Comparison of ENCODE assay signal across 8 cellular contexts in the genomic region with DNA sequence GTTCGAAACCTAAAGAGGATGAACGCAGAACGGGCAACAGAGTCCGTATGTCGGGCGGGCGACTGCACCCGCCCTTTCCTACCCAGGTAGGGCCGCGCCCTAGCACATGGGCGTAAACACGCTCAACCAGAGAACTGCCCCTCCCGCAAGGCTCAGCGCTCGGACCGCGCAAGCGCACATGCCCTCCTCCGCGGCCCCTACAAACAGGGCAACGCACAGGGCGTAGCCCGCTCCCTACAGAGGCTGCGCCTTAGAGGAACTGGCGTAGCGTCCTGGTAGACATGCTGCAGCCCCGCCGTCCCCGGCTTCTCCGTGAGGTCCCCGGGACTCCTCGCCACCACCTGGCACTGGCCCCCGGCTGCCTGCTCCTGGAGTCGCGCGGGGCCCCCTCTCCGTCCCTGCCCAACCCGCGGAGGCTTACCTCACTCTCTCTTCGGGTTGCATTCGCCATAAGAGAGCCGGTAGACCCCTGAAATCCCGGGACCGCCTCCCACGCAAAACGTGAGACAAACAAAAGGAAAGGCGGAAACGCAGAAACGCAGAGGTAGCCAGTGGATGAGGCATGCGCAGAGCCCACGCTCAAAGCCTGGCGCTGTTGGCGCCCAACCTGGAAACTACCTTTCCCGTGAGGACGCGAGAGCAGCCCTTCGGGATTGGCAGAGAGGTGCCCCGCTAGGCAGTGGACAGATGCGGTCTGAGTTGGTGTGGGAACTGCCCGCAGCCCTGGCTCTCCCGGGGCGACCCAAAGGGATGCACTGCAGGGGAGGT. TPM values are rescaled to one million over a fixed set of nuclear protein-coding genes. Genes with fewer than 3 reads are reported as not detected.
DNase-seq lines count a peak whose midpoint lies in the region; ATAC-seq, FAIRE-seq and TF ChIP-seq lines count a peak whose summit lies in the region.

Gene ZNF33B (minus strand): TSS at position 518 of the 768 bp plus-strand sequence. CDS start 1,642 bp downstream, outside the sequence.

- DNase-seq in AG08396 (ENCODE audit: low spot score) (peak; percentile 91), NCI-H2227 treated with DMSO at 0.1 percent for 48 hours (lab: John Stamatoyannopoulos, UW) (peak; percentile 87), WERI-Rb-1 (peak; percentile 96), bronchial epithelial cell (ENCODE audit: low read depth) (peak; percentile 94), iPS-NIHi7 (ENCODE audit: extremely low spot score) (peak; percentile 95), smooth muscle cell (lab: John Stamatoyannopoulos, UW; ENCODE audit: unreplicated experiment) (peak; percentile 56)

- peaks cover 8% of the 10 kb centered on the region for H3K36me3 ChIP-seq in WERI-Rb-1
- H3K36me3 ChIP-seq in bronchial epithelial cell (ENCODE audit: control insufficient read depth, insufficient read depth, low read length), result no peaks in the 10 kb centered on the region
- H3K36me3 ChIP-seq in smooth muscle cell (ENCODE audit: low read depth), result no peaks in the 10 kb centered on the region

- peak; percentile 95 for ATAC-seq in HG03175 (IDR thresholded peaks at IDR 0.05; ENCODE audit: unreplicated experiment)

- H3K9ac ChIP-seq in smooth muscle cell (ENCODE audit: low read depth), result peak within 1 kb of the TSS; percentile 39

- under 1% methylated on average over 60 of the region's 62 CpGs for WGBS in smooth muscle cell (ENCODE audit: low lambda C conversion rate)

- no peaks in the 10 kb centered on the region for H4K20me1 ChIP-seq in smooth muscle cell (ENCODE audit: low read depth)

- no peak for FAIRE-seq in bronchial epithelial cell (lab: Jason Lieb, UNC)

- H3K27me3 ChIP-seq in WERI-Rb-1 (ENCODE audit: insufficient read depth, low read depth, severe bottlenecking) (no peaks in the 10 kb centered on the region), bronchial epithelial cell (ENCODE audit: control insufficient read depth, insufficient read depth, low read length) (no peaks in the 10 kb centered on the region), smooth muscle cell (ENCODE audit: low read depth) (no peaks in the 10 kb centered on the region)

- H3K27ac ChIP-seq in WERI-Rb-1 (peak within 1 kb of the TSS; percentile 98), smooth muscle cell (ENCODE audit: low read depth) (peak within 1 kb of the TSS; percentile 71)

- no peaks in the 10 kb centered on the region for H3K79me2 ChIP-seq in smooth muscle cell (ENCODE audit: low read depth)

- in situ Hi-C loops in GM18951 (cut with MboI; ENCODE audit: low sequenced_read_pairs, unreplicated experiment), result no loop called here

- TF ChIP-seq CTCF in WERI-Rb-1 (IDR thresholded peaks at IDR 0.05; ENCODE audit: low read depth, low read length), result no peak
- no peak for TF ChIP-seq CTCF in bronchial epithelial cell (IDR thresholded peaks at IDR 0.05; ENCODE audit: insufficient read depth, low read length, severe bottlenecking)
- TF ChIP-seq CTCF in smooth muscle cell (IDR thresholded peaks at IDR 0.05; ENCODE audit: borderline replicate concordance, insufficient read depth, poor library complexity, severe bottlenecking), result no peak

- peaks cover 4% of the 10 kb centered on the region for H3K4me1 ChIP-seq in smooth muscle cell (ENCODE audit: low read depth)

- H3K4me3 ChIP-seq in WERI-Rb-1 (ENCODE audit: low read depth, low read length), result peak within 1 kb of the TSS; percentile 57
- peak within 1 kb of the TSS; percentile 56 for H3K4me3 ChIP-seq in bronchial epithelial cell (ENCODE audit: low read depth, low read length)
- H3K4me3 ChIP-seq in smooth muscle cell, result peak within 1 kb of the TSS; percentile 84

- no peaks in the 10 kb centered on the region for H3F3A ChIP-seq in smooth muscle cell (ENCODE audit: low read depth)

- H3K9me3 ChIP-seq in WERI-Rb-1 (ENCODE audit: severe bottlenecking), result no peaks in the 10 kb centered on the region
- H3K9me3 ChIP-seq in smooth muscle cell (replicated peaks; ENCODE audit: low read depth), result no peaks in the 10 kb centered on the region

- peak within 1 kb of the TSS; percentile 86 for H3K4me2 ChIP-seq in smooth muscle cell

- peak; percentile 91 for TF ChIP-seq POLR2A in GM18951 (IDR thresholded peaks at IDR 0.05; ENCODE audit: extremely low read depth, insufficient read depth, insufficient read length)

- peak within 1 kb of the TSS; percentile 90 for H2AFZ ChIP-seq in smooth muscle cell (ENCODE audit: low read depth)

RNA-seq across cellular contexts. Expression of gene ZNF33B, which starts in this region (rescaled TPM):
- total RNA-seq in bronchial epithelial cell (11.5 and 22.6 TPM in 2 replicates), smooth muscle cell (1.1 and 1.4 TPM in 2 replicates)
- 0.55 and 1.1 TPM in 2 replicates for polyA plus RNA-seq in smooth muscle cell

Comparison
In these comparisons a context has a peak if more than half of its experiments do, and no peak if none do; other contexts are left out.
1. Peak in every context shown above with its lines: DNase-seq, ATAC-seq, H3K4me3 ChIP-seq and H3K27ac ChIP-seq.